In the genomic region with DNA sequence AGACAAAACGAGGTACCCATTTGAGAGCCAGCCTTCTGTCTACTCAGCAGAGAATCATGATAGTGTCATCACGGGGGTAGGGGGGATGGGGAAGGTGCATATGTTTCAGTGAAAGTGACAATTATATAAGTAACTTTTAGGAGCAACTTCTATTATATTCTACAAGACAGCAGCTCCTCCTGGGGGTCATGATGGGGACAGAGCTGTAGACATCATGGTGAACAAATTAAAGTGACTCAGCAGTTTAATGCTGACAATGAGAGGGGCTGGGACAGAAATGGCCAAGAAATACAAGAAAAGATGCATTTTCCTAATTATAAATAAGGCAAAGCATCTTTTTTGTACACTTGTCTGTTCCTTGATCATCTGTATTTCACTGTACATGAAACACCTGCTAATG, we compare ENCODE assay signal across 1 cellular context.
TF ChIP-seq lines count a peak whose summit lies in the region.

No MANE protein-coding gene starts in this region.

TF ChIP-seq in HepG2, 621 proteins besides CTCF, POLR2A, EP300 and RAD21 (continued from another document):
- peak; percentile 95 for TF ChIP-seq MAFK (conservative IDR thresholded peaks at IDR 0.05 in 1 of 2, IDR thresholded peaks at IDR 0.05 in 1 of 2; ENCODE audit: low read length in 2 of 2)
- TF ChIP-seq FOXJ3 (CRISPR knock-in tag; IDR thresholded peaks at IDR 0.05; ENCODE audit: borderline replicate concordance) = no peak
- TF ChIP-seq NFE2L2 (IDR thresholded peaks at IDR 0.05; ENCODE audit: low read length) = peak; percentile 97
- no peak for TF ChIP-seq KDM1A (CRISPR knock-in tag; IDR thresholded peaks at IDR 0.05)
- no peak for TF ChIP-seq ELF4 (CRISPR knock-in tag; IDR thresholded peaks at IDR 0.05; ENCODE audit: borderline replicate concordance)
- TF ChIP-seq, protein P1, sequence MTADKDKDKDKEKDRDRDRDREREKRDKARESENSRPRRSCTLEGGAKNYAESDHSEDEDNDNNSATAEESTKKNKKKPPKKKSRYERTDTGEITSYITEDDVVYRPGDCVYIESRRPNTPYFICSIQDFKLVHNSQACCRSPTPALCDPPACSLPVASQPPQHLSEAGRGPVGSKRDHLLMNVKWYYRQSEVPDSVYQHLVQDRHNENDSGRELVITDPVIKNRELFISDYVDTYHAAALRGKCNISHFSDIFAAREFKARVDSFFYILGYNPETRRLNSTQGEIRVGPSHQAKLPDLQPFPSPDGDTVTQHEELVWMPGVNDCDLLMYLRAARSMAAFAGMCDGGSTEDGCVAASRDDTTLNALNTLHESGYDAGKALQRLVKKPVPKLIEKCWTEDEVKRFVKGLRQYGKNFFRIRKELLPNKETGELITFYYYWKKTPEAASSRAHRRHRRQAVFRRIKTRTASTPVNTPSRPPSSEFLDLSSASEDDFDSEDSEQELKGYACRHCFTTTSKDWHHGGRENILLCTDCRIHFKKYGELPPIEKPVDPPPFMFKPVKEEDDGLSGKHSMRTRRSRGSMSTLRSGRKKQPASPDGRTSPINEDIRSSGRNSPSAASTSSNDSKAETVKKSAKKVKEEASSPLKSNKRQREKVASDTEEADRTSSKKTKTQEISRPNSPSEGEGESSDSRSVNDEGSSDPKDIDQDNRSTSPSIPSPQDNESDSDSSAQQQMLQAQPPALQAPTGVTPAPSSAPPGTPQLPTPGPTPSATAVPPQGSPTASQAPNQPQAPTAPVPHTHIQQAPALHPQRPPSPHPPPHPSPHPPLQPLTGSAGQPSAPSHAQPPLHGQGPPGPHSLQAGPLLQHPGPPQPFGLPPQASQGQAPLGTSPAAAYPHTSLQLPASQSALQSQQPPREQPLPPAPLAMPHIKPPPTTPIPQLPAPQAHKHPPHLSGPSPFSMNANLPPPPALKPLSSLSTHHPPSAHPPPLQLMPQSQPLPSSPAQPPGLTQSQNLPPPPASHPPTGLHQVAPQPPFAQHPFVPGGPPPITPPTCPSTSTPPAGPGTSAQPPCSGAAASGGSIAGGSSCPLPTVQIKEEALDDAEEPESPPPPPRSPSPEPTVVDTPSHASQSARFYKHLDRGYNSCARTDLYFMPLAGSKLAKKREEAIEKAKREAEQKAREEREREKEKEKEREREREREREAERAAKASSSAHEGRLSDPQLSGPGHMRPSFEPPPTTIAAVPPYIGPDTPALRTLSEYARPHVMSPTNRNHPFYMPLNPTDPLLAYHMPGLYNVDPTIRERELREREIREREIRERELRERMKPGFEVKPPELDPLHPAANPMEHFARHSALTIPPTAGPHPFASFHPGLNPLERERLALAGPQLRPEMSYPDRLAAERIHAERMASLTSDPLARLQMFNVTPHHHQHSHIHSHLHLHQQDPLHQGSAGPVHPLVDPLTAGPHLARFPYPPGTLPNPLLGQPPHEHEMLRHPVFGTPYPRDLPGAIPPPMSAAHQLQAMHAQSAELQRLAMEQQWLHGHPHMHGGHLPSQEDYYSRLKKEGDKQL (CRISPR knock-in tag; IDR thresholded peaks at IDR 0.05; ENCODE audit: low read depth) = no peak
- peak; percentile 93 for TF ChIP-seq MAFF (IDR thresholded peaks at IDR 0.05; ENCODE audit: low read depth, low read length)
- TF ChIP-seq STAG1 (CRISPR knock-in tag; IDR thresholded peaks at IDR 0.05) = peak; percentile 54
- TF ChIP-seq ZNF569 (CRISPR knock-in tag; IDR thresholded peaks at IDR 0.05; ENCODE audit: borderline replicate concordance) = no peak
- TF ChIP-seq WIZ (CRISPR knock-in tag; IDR thresholded peaks at IDR 0.05) = no peak
- TF ChIP-seq ZNF839 (CRISPR knock-in tag; IDR thresholded peaks at IDR 0.05; ENCODE audit: borderline replicate concordance) = no peak
- TF ChIP-seq ATF1 (CRISPR knock-in tag; IDR thresholded peaks at IDR 0.05) = no peak
- TF ChIP-seq BRD4 (CRISPR knock-in tag; IDR thresholded peaks at IDR 0.05) = no peak
